ENCODE assay signal across 8 cellular contexts in genomic region chr20:3420211-3420707, GRCh38. TPM values are rescaled to one million over a fixed set of nuclear protein-coding genes. Genes with fewer than 3 reads are reported as not detected.
A peak's percentile ranks its signal among the peaks of the same experiment; 100 is the strongest.
DNase-seq lines count a peak whose midpoint lies in the region; ATAC-seq and TF ChIP-seq lines count a peak whose summit lies in the region.

No MANE protein-coding gene starts in this region.

- H3K9me3 Mint-ChIP-seq in stimulated activated memory B cell treated with anti-CD40 and anti-IgM and Interleukin-4, amounts not matched to agents 10 μg/mL and 1 μg/mL and 100 μg/mL, for 72 hours: peaks cover 4% of the 10 kb centered on the region
- H3K9me3 Mint-ChIP-seq in osteocyte (ENCODE audit: unreplicated experiment): no peaks in the 10 kb centered on the region

- ATAC-seq in GM18499 (IDR thresholded peaks at IDR 0.05; ENCODE audit: insufficient read depth, unreplicated experiment) (peak; percentile 81), GM21737 (IDR thresholded peaks at IDR 0.05; ENCODE audit: unreplicated experiment) (peak; percentile 93), Right ventricle myocardium superior (ENCODE audit: poor library complexity) (peak; percentile 71)
- peak; percentile 89 for ATAC-seq in stimulated activated memory B cell treated with anti-CD40 and anti-IgM and Interleukin-4, amounts not matched to agents 10 μg/mL and 1 μg/mL and 100 μg/mL, for 72 hours

- no peak overlapping the region for H3K27ac Mint-ChIP-seq in stimulated activated memory B cell treated with anti-CD40 and anti-IgM and Interleukin-4, amounts not matched to agents 10 μg/mL and 1 μg/mL and 100 μg/mL, for 72 hours
- H3K27ac Mint-ChIP-seq in osteocyte (ENCODE audit: unreplicated experiment): no peak overlapping the region

- peaks cover 7% of the 10 kb centered on the region for H3K4me1 Mint-ChIP-seq in stimulated activated memory B cell treated with anti-CD40 and anti-IgM and Interleukin-4, amounts not matched to agents 10 μg/mL and 1 μg/mL and 100 μg/mL, for 72 hours
- H3K4me1 Mint-ChIP-seq in osteocyte (ENCODE audit: unreplicated experiment): no peaks in the 10 kb centered on the region

- H3K4me3 Mint-ChIP-seq in stimulated activated memory B cell treated with anti-CD40 and anti-IgM and Interleukin-4, amounts not matched to agents 10 μg/mL and 1 μg/mL and 100 μg/mL, for 72 hours: no peak overlapping the region
- H3K4me3 Mint-ChIP-seq in osteocyte (ENCODE audit: unreplicated experiment): no peak overlapping the region

- TF ChIP-seq CTCF in osteocyte (IDR thresholded peaks at IDR 0.05): no peak

- H3K27me3 Mint-ChIP-seq in stimulated activated memory B cell treated with anti-CD40 and anti-IgM and Interleukin-4, amounts not matched to agents 10 μg/mL and 1 μg/mL and 100 μg/mL, for 72 hours: peaks cover 27% of the 10 kb centered on the region
- peaks cover 26% of the 10 kb centered on the region for H3K27me3 Mint-ChIP-seq in osteocyte (ENCODE audit: unreplicated experiment)

- intact Hi-C loops in Right ventricle myocardium superior (cut with DNase I): no loop called here

- no peaks in the 10 kb centered on the region for H3K36me3 Mint-ChIP-seq in stimulated activated memory B cell treated with anti-CD40 and anti-IgM and Interleukin-4, amounts not matched to agents 10 μg/mL and 1 μg/mL and 100 μg/mL, for 72 hours
- no peaks in the 10 kb centered on the region for H3K36me3 Mint-ChIP-seq in osteocyte (ENCODE audit: unreplicated experiment)

- peak; percentile 91 for DNase-seq in LHCN-M2 (ENCODE audit: low read depth)
- peak; percentile 44 for DNase-seq in activated CD4-positive, CD25-positive, alpha-beta regulatory T cell treated with anti-CD3 and anti-CD28 coated beads, Interleukin-2, amount 50 U/mL, for 72 hours
- peak; percentile 53 for DNase-seq in Right ventricle myocardium superior
- DNase-seq in osteocyte (ENCODE audit: extremely low spot score, unreplicated experiment): no peak
- no peak for DNase-seq in activated gamma-delta T cell (lab: John Stamatoyannopoulos, UW)

RNA-seq across cellular contexts. Expression of gene DNAAF9, which starts 12.8 kb away (rescaled TPM):
- total RNA-seq in LHCN-M2 (2014; rRNA removed) (6.9 and 7.3 TPM in 2 replicates), Right ventricle myocardium superior (20.4 TPM), osteocyte (13.7 and 15.1 TPM in 2 replicates)
- polyA plus RNA-seq in LHCN-M2 (2012): 4.9 TPM

RNA-seq across cellular contexts. Expression of gene ATRN, which starts 50.6 kb away (rescaled TPM):
- total RNA-seq in LHCN-M2 (2014; rRNA removed): 19.9 and 23.8 TPM in 2 replicates
- polyA plus RNA-seq in LHCN-M2 (2012): 11.6 TPM
- total RNA-seq in Right ventricle myocardium superior: 30.0 TPM
- 50.1 and 50.2 TPM in 2 replicates for total RNA-seq in osteocyte

Comparison
In these comparisons a context has a peak if more than half of its experiments do, and no peak if none do; other contexts are left out.
1. DNase-seq: peak in LHCN-M2 (single experiment), activated CD4-positive, CD25-positive, alpha-beta regulatory T cell treated with anti-CD3 and anti-CD28 coated beads, Interleukin-2, amount 50 U/mL, for 72 hours (single experiment) and Right ventricle myocardium superior (single experiment); none in osteocyte (single experiment) and activated gamma-delta T cell (single experiment).
2. Peak in every context shown above with its lines, with median percentiles within 50 percentile points of each other: ATAC-seq.